Comparison of ENCODE assay signal across 21 cellular contexts in genomic region chr15:88881781-88882180, GRCh38.
"Had no signal": no experiment of that assay in that cellular context is flagged by ENCODE, and none has a peak within 500 bp of the region (broad histone marks: within the 10 kb centered on the region; RNA-seq: fewer than 3 reads in every experiment).

No MANE protein-coding gene starts in this region.

- H3K27me3 ChIP-seq: breast epithelium, hepatocyte, sigmoid colon, spleen, upper lobe of right lung had no signal

- H3K27me3 Mint-ChIP-seq: activated naive CD4-positive, alpha-beta T cell treated with anti-CD3 and anti-CD28 coated beads, Interleukin-2, amount 10 ng/mL, durations not matched to agents 7 days and 5 days; stimulated activated naive B cell treated with anti-CD40 and anti-IgM and Interleukin-4, amounts not matched to agents 10 μg/mL and 1 μg/mL and 100 μg/mL, for 72 hours had no signal

- H2AFZ ChIP-seq: hepatocyte had no signal

- H3K27ac ChIP-seq: breast epithelium, hepatocyte, sigmoid colon, spleen, upper lobe of right lung, WERI-Rb-1 had no signal

- H3K9me3 Mint-ChIP-seq: activated naive CD4-positive, alpha-beta T cell treated with anti-CD3 and anti-CD28 coated beads, Interleukin-2, amount 10 ng/mL, durations not matched to agents 7 days and 5 days; activated T-helper 2 cell treated with anti-CD3 and anti-CD28 coated beads, Interferon-gamma antibody, Interleukin-2, Interleukin-4, amounts not matched to agents 10 μg/mL and 5 μg/mL and 100 μg/mL, durations not matched to agents 14 hours and 24 hours and 36 hours; natural killer cell; stimulated activated naive B cell treated with anti-CD40 and anti-IgM and Interleukin-4, amounts not matched to agents 10 μg/mL and 1 μg/mL and 100 μg/mL, for 72 hours had no signal

- H3K27ac Mint-ChIP-seq: activated naive CD4-positive, alpha-beta T cell treated with anti-CD3 and anti-CD28 coated beads, Interleukin-2, amount 10 ng/mL, durations not matched to agents 7 days and 5 days; activated T-helper 2 cell treated with anti-CD3 and anti-CD28 coated beads, Interferon-gamma antibody, Interleukin-2, Interleukin-4, amounts not matched to agents 10 μg/mL and 5 μg/mL and 100 μg/mL, durations not matched to agents 14 hours and 24 hours and 36 hours; natural killer cell; stimulated activated naive B cell treated with anti-CD40 and anti-IgM and Interleukin-4, amounts not matched to agents 10 μg/mL and 1 μg/mL and 100 μg/mL, for 72 hours had no signal

- H3K4me2 ChIP-seq: hepatocyte had no signal

- H3K4me3 ChIP-seq: breast epithelium, hepatocyte, mucosa of descending colon, sigmoid colon, spleen, upper lobe of right lung had no signal

- H3K36me3 ChIP-seq: breast epithelium, sigmoid colon, upper lobe of right lung, WERI-Rb-1 had no signal

- DNase-seq: activated CD4-positive, alpha-beta T cell treated with anti-CD3 and anti-CD28 coated beads for 1 hour; activated naive CD4-positive, alpha-beta T cell treated with anti-CD3 and anti-CD28 coated beads, Interleukin-2, amount 10 ng/mL, durations not matched to agents 7 days and 5 days; activated T-cell treated with anti-CD3 and anti-CD28 coated beads for 4 hours; aorta; cerebellar nuclear complex; cortex of kidney; effector CD4-positive, alpha-beta T cell; mesenchymal stem cell; mucosa of descending colon; natural killer cell; posterior cingulate gyrus; sigmoid colon; spleen; stimulated activated CD4-positive, alpha-beta T cell treated with anti-CD3 and anti-CD28 coated beads, Interleukin-4, amount 100 ng/mL, for 4 hours; stimulated activated naive B cell treated with anti-CD40 and anti-IgM and Interleukin-4, amounts not matched to agents 10 μg/mL and 1 μg/mL and 100 μg/mL, for 72 hours; T-helper 2 cell; upper lobe of right lung; WERI-Rb-1 had no signal

- H3K79me2 ChIP-seq: hepatocyte had no signal

- H3K4me3 Mint-ChIP-seq: activated naive CD4-positive, alpha-beta T cell treated with anti-CD3 and anti-CD28 coated beads, Interleukin-2, amount 10 ng/mL, durations not matched to agents 7 days and 5 days; natural killer cell; stimulated activated naive B cell treated with anti-CD40 and anti-IgM and Interleukin-4, amounts not matched to agents 10 μg/mL and 1 μg/mL and 100 μg/mL, for 72 hours had no signal

- H3K9me3 ChIP-seq: breast epithelium, mucosa of descending colon, sigmoid colon, spleen, upper lobe of right lung had no signal

- H3K4me1 Mint-ChIP-seq: activated naive CD4-positive, alpha-beta T cell treated with anti-CD3 and anti-CD28 coated beads, Interleukin-2, amount 10 ng/mL, durations not matched to agents 7 days and 5 days; natural killer cell; stimulated activated naive B cell treated with anti-CD40 and anti-IgM and Interleukin-4, amounts not matched to agents 10 μg/mL and 1 μg/mL and 100 μg/mL, for 72 hours had no signal

- H3K36me3 Mint-ChIP-seq: natural killer cell had no signal

- H3K4me1 ChIP-seq: breast epithelium, sigmoid colon, spleen, upper lobe of right lung had no signal
